Comparison of ENCODE assay signal across 1 cellular context in the genomic region with DNA sequence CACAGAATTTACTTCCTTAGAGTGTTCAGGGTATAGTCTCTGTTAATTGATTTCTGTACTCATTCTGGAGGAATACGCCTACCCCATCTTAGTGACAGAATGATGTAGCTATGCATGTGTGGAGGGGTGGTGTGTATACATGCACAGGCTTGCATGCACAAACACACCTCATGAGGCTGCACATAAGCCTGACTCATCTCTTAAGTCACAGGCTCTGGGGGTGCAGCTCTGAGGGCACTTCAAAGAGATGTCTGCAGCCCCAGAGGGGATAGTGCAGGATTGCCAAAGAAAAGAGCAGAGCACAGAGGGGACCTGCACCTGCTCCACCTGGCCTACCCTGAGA.
TF ChIP-seq lines count a peak whose summit lies in the region.

No MANE protein-coding gene starts in this region.

TF ChIP-seq in HEK293, 187 proteins besides CTCF, POLR2A, EP300 and RAD21 (continued from another document):
- TF ChIP-seq, protein P1, sequence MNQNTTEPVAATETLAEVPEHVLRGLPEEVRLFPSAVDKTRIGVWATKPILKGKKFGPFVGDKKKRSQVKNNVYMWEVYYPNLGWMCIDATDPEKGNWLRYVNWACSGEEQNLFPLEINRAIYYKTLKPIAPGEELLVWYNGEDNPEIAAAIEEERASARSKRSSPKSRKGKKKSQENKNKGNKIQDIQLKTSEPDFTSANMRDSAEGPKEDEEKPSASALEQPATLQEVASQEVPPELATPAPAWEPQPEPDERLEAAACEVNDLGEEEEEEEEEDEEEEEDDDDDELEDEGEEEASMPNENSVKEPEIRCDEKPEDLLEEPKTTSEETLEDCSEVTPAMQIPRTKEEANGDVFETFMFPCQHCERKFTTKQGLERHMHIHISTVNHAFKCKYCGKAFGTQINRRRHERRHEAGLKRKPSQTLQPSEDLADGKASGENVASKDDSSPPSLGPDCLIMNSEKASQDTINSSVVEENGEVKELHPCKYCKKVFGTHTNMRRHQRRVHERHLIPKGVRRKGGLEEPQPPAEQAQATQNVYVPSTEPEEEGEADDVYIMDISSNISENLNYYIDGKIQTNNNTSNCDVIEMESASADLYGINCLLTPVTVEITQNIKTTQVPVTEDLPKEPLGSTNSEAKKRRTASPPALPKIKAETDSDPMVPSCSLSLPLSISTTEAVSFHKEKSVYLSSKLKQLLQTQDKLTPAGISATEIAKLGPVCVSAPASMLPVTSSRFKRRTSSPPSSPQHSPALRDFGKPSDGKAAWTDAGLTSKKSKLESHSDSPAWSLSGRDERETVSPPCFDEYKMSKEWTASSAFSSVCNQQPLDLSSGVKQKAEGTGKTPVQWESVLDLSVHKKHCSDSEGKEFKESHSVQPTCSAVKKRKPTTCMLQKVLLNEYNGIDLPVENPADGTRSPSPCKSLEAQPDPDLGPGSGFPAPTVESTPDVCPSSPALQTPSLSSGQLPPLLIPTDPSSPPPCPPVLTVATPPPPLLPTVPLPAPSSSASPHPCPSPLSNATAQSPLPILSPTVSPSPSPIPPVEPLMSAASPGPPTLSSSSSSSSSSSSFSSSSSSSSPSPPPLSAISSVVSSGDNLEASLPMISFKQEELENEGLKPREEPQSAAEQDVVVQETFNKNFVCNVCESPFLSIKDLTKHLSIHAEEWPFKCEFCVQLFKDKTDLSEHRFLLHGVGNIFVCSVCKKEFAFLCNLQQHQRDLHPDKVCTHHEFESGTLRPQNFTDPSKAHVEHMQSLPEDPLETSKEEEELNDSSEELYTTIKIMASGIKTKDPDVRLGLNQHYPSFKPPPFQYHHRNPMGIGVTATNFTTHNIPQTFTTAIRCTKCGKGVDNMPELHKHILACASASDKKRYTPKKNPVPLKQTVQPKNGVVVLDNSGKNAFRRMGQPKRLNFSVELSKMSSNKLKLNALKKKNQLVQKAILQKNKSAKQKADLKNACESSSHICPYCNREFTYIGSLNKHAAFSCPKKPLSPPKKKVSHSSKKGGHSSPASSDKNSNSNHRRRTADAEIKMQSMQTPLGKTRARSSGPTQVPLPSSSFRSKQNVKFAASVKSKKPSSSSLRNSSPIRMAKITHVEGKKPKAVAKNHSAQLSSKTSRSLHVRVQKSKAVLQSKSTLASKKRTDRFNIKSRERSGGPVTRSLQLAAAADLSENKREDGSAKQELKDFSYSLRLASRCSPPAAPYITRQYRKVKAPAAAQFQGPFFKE (tag by site-specific recombination; IDR thresholded peaks at IDR 0.05; ENCODE audit: borderline replicate concordance), result no peak
- TF ChIP-seq TCF7L2 (IDR thresholded peaks at IDR 0.05; ENCODE audit: borderline replicate concordance, low read depth, low read length) (no peak), ZFHX2 (tag by site-specific recombination; conservative IDR thresholded peaks at IDR 0.05) (peak; percentile 34)
- TF ChIP-seq, protein P2, sequence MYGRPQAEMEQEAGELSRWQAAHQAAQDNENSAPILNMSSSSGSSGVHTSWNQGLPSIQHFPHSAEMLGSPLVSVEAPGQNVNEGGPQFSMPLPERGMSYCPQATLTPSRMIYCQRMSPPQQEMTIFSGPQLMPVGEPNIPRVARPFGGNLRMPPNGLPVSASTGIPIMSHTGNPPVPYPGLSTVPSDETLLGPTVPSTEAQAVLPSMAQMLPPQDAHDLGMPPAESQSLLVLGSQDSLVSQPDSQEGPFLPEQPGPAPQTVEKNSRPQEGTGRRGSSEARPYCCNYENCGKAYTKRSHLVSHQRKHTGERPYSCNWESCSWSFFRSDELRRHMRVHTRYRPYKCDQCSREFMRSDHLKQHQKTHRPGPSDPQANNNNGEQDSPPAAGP (tag by site-specific recombination; IDR thresholded peaks at IDR 0.05), result peak; percentile 59
